Comparison of ENCODE assay signal across 1 cellular context in the genomic region with DNA sequence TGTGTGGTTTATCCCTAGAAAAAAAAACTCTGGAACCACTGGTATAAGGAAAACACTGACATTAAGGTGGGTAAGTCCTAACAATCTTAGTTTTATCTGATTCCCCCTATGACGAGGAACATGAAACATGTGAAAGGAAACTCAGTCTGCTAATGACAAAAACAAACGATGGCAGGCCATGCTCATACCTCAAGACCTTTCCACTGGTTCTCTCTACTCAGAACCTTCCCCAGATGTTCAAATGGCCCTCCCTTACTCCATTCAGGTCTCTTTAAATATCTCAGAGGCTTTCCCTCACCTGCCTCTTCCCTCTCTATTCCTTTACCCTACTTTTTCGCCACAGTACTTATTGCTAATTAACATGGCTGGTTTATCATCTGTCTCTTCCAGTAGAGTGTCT.
TF ChIP-seq lines count a peak whose summit lies in the region.

No MANE protein-coding gene starts in this region.

TF ChIP-seq in GM23338, 12 proteins besides CTCF, POLR2A, EP300 and RAD21 (continued from another document):
- TF ChIP-seq, protein P1, sequence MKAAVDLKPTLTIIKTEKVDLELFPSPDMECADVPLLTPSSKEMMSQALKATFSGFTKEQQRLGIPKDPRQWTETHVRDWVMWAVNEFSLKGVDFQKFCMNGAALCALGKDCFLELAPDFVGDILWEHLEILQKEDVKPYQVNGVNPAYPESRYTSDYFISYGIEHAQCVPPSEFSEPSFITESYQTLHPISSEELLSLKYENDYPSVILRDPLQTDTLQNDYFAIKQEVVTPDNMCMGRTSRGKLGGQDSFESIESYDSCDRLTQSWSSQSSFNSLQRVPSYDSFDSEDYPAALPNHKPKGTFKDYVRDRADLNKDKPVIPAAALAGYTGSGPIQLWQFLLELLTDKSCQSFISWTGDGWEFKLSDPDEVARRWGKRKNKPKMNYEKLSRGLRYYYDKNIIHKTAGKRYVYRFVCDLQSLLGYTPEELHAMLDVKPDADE (IDR thresholded peaks at IDR 0.05) = no peak
- TF ChIP-seq EZH2phosphoT487 (IDR thresholded peaks at IDR 0.05; ENCODE audit: unreplicated experiment) (no peak), EZH2 (IDR thresholded peaks at IDR 0.05; ENCODE audit: low read depth, unreplicated experiment) (no peak)
